ENCODE assay signal across 9 cellular contexts in genomic region chr1:169348356-169349036, GRCh38. TPM values are rescaled to one million over a fixed set of nuclear protein-coding genes. Genes with fewer than 3 reads are reported as not detected.
DNase-seq lines count a peak whose midpoint lies in the region; ATAC-seq, FAIRE-seq and TF ChIP-seq lines count a peak whose summit lies in the region.
"Had no signal": no experiment of that assay in that cellular context is flagged by ENCODE, and none has a peak within 500 bp of the region (broad histone marks: within the 10 kb centered on the region; RNA-seq: fewer than 3 reads in every experiment).

No MANE protein-coding gene starts in this region.

- H3K36me3 Mint-ChIP-seq in glutamatergic neuron (ENCODE audit: unreplicated experiment), result no peaks in the 10 kb centered on the region

- no peak for DNase-seq in right atrium auricular region (ENCODE audit: low spot score)
- no peak for DNase-seq in right cardiac atrium
- DNase-seq in NCI-H1417 treated with DMSO at 0.1 percent for 48 hours (lab: John Stamatoyannopoulos, UW), result peak; percentile 7
- no peak for DNase-seq in glutamatergic neuron
- DNase-seq in small intestine, result peak; percentile 72
- DNase-seq in activated CD4-positive, alpha-beta T cell treated with anti-CD3 and anti-CD28 coated beads for 1 hour, result no peak

- intact Hi-C loops in right cardiac atrium (cut with DNase I), result loop anchor here (2.0 to 10.0 kb wide), 4 partner anchors 746 to 1006 kb away; no protein-coding TSS in a partner anchor

- 44% methylated on average over 5 of the region's 5 CpGs for WGBS in right cardiac atrium
- 41 to 49% (median 44%) methylated on average over 5 of the region's 5 CpGs for WGBS in small intestine, 3 donors

- no peaks in the 10 kb centered on the region for H3K4me1 ChIP-seq in right atrium auricular region
- no peaks in the 10 kb centered on the region for H3K4me1 ChIP-seq in right cardiac atrium (ENCODE audit: control insufficient read depth, insufficient read depth, low read length)
- no peaks in the 10 kb centered on the region for H3K4me1 ChIP-seq in small intestine (ENCODE audit: control insufficient read depth in 2 of 2, insufficient read depth in 1 of 2, low read depth in 1 of 2, low read length in 1 of 2)

- H3K9me3 ChIP-seq in right atrium auricular region, result peaks cover 0 to 8% of the 10 kb centered on the region in 2 donors
- H3K9me3 ChIP-seq in right cardiac atrium (ENCODE audit: control insufficient read depth, low read length), result no peaks in the 10 kb centered on the region
- H3K9me3 ChIP-seq in small intestine (ENCODE audit: control insufficient read depth, low read depth), result no peaks in the 10 kb centered on the region

- ATAC-seq in right cardiac atrium (no peak), HG03135 (IDR thresholded peaks at IDR 0.05; ENCODE audit: unreplicated experiment) (no peak)

- peak; percentile 57 for FAIRE-seq in small intestine (lab: Jason Lieb, UNC)

- no peaks in the 10 kb centered on the region for H3K4me1 Mint-ChIP-seq in glutamatergic neuron (ENCODE audit: low read depth, unreplicated experiment)

- no peaks in the 10 kb centered on the region for H3K27me3 ChIP-seq in right atrium auricular region
- H3K27me3 ChIP-seq in right cardiac atrium (ENCODE audit: control insufficient read depth, insufficient read depth), result no peaks in the 10 kb centered on the region
- no peaks in the 10 kb centered on the region for H3K27me3 ChIP-seq in small intestine (ENCODE audit: control insufficient read depth in 2 of 2, insufficient read depth in 2 of 2, low read length in 2 of 2)

- H3K27me3 Mint-ChIP-seq in glutamatergic neuron (ENCODE audit: unreplicated experiment), result peaks cover 2% of the 10 kb centered on the region
- H3K27me3 Mint-ChIP-seq: stimulated activated naive CD8-positive, alpha-beta T cell treated with anti-CD3 and anti-CD28 coated beads, Interleukin-15, Interleukin-2, amounts not matched to agents 100 ng/mL and 50 ng/mL, for 24 hours had no signal

- H3K27ac ChIP-seq in right atrium auricular region (no peak overlapping the region), right cardiac atrium (ENCODE audit: low read length) (no peak overlapping the region), VCaP (no peak overlapping the region), small intestine (ENCODE audit: low read depth in 1 of 2, low read length in 1 of 2) (no peak overlapping the region)

- no peak overlapping the region for H3K27ac Mint-ChIP-seq in glutamatergic neuron (ENCODE audit: unreplicated experiment)
- H3K27ac Mint-ChIP-seq: stimulated activated naive CD8-positive, alpha-beta T cell treated with anti-CD3 and anti-CD28 coated beads, Interleukin-15, Interleukin-2, amounts not matched to agents 100 ng/mL and 50 ng/mL, for 24 hours had no signal

- TF ChIP-seq CTCF in right atrium auricular region (IDR thresholded peaks at IDR 0.05), result peak; percentile 55 to 83
- TF ChIP-seq CTCF in VCaP (conservative IDR thresholded peaks at IDR 0.05), result peak; percentile 85
- TF ChIP-seq CTCF in glutamatergic neuron (IDR thresholded peaks at IDR 0.05; ENCODE audit: partially characterized antibody, unreplicated experiment), result peak; percentile 87

- H3K9me3 Mint-ChIP-seq in glutamatergic neuron (ENCODE audit: unreplicated experiment), result peaks cover 2% of the 10 kb centered on the region
- H3K9me3 Mint-ChIP-seq: stimulated activated naive CD8-positive, alpha-beta T cell treated with anti-CD3 and anti-CD28 coated beads, Interleukin-15, Interleukin-2, amounts not matched to agents 100 ng/mL and 50 ng/mL, for 24 hours had no signal

- H3K36me3 ChIP-seq in right atrium auricular region (no peaks in the 10 kb centered on the region), small intestine (ENCODE audit: control insufficient read depth in 2 of 2, insufficient read depth in 2 of 2, low read length in 2 of 2) (no peaks in the 10 kb centered on the region)

- no peak overlapping the region for H3K4me3 ChIP-seq in right atrium auricular region
- H3K4me3 ChIP-seq in right cardiac atrium (ENCODE audit: low read length), result no peak overlapping the region
- H3K4me3 ChIP-seq in small intestine (ENCODE audit: low read depth in 1 of 2, low read length in 2 of 2), result no peak overlapping the region

- H3K4me3 Mint-ChIP-seq in glutamatergic neuron (ENCODE audit: unreplicated experiment), result no peak overlapping the region
- H3K4me3 Mint-ChIP-seq: stimulated activated naive CD8-positive, alpha-beta T cell treated with anti-CD3 and anti-CD28 coated beads, Interleukin-15, Interleukin-2, amounts not matched to agents 100 ng/mL and 50 ng/mL, for 24 hours had no signal

RNA-seq across cellular contexts. Expression of gene NME7, which starts 19.1 kb away (rescaled TPM):
- total RNA-seq in right atrium auricular region, result 10 to 100 TPM in 1 of 2 donors, 1 to 10 TPM in 1; 9.1 to 10.4 TPM
- total RNA-seq in right cardiac atrium, result 10 to 100 TPM in 2 of 4 donors, 1 to 10 TPM in 2; 9.2 to 15.1 (median 10.5) TPM
- polyA plus RNA-seq in right cardiac atrium, result 8.7 TPM
- 18.6 TPM for total RNA-seq in glutamatergic neuron (ENCODE audit: unreplicated experiment)
- polyA plus RNA-seq in small intestine, result 10 to 100 TPM in 1 of 3 donors, 1 to 10 TPM in 2; 2.2 to 12.0 (median 5.7) TPM

RNA-seq across cellular contexts. Expression of gene BLZF1, which starts 19.5 kb away (rescaled TPM):
- total RNA-seq in right atrium auricular region (10 to 100 TPM; 14.6 to 18.4 TPM), right cardiac atrium (10 to 100 TPM; 24.5 to 28.3 (median 26.4) TPM), glutamatergic neuron (ENCODE audit: unreplicated experiment) (15.7 TPM)
- polyA plus RNA-seq in right cardiac atrium (11.7 TPM), small intestine (10 to 100 TPM in 2 of 3 donors, 1 to 10 TPM in 1; 9.2 to 13.4 (median 10.5) TPM)

Comparison
In these comparisons a context has a peak if more than half of its experiments do, and no peak if none do; other contexts are left out.
1. DNase-seq: peak in NCI-H1417 treated with DMSO at 0.1 percent for 48 hours (single experiment) and small intestine (single experiment); none in right atrium auricular region (single experiment), right cardiac atrium (0 of 3), glutamatergic neuron (single experiment) and activated CD4-positive, alpha-beta T cell treated with anti-CD3 and anti-CD28 coated beads for 1 hour (single experiment).
2. Peak in every context shown above with its lines, with median percentiles within 50 percentile points of each other: CTCF ChIP-seq.